In the genomic region with DNA sequence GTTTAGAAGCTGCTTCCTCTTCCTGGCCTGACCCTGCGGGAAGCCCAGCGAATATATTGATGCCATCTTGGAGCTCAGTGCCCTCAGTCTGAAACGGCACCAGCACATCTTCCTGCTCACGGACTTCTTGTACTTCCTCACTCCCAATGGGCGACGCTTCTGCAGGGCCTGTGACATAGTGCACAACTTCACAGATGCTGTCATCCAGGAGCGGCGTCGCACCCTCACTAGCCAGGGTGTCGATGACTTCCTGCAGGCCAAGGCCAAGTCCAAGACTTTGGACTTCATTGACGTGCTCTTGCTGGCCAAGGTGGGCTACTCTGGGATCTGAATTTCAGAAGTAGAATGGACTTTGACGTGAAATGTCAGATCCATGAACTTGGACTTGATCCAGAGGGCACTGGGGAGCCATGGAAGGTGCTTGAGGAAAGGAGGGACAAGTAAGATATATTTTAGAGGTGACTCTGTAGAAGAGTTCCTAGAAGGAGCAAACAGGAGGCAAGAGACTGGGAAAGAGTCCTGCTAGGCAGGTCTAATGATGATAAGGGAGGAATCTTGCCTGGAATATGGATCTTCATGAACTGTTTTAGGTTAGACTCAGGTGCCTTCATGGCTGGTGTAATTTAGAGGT, we compare ENCODE assay signal across 31 cellular contexts. TPM values are rescaled to one million over a fixed set of nuclear protein-coding genes. Genes with fewer than 3 reads are reported as not detected.
"Had no signal": no experiment of that assay in that cellular context is flagged by ENCODE, and none has a peak within 500 bp of the region (broad histone marks: within the 10 kb centered on the region; RNA-seq: fewer than 3 reads in every experiment).

No MANE protein-coding gene starts in this region.

- H3K27me3 ChIP-seq: brain microvascular endothelial cell, Peyer's patch had no signal

- H3K9me3 ChIP-seq: adrenal gland, Peyer's patch, SJSA1, SK-N-SH had no signal

- H3K4me3 ChIP-seq: adrenal gland, Peyer's patch, SJSA1 had no signal

- H3K27ac Mint-ChIP-seq: activated CD4-positive, alpha-beta T cell treated with anti-CD3 and anti-CD28 coated beads for 36 hours; activated CD4-positive, alpha-beta T cell treated with anti-CD3 and anti-CD28 coated beads, Interleukin-2, amount 10 ng/mL, durations not matched to agents 7 days and 5 days; activated CD8-positive, alpha-beta T cell treated with anti-CD3 and anti-CD28 coated beads, Interleukin-2, amount 10 ng/mL, durations not matched to agents 7 days and 5 days; activated naive CD4-positive, alpha-beta T cell treated with anti-CD3 and anti-CD28 coated beads, Interleukin-2, amount 50 U/mL, for 72 hours; T-helper 1 cell treated with Interleukin-12 subunit alpha and Interleukin-12 subunit beta and Interleukin-4 antibody, amounts not matched to agents 30 μg/mL and 1 μg/mL, for 36 hours; T-helper 2 cell treated with Interferon-gamma antibody and Interleukin-4, amounts not matched to agents 5 μg/mL and 100 μg/mL, for 36 hours had no signal

- H3K36me3 Mint-ChIP-seq: activated naive CD4-positive, alpha-beta T cell treated with anti-CD3 and anti-CD28 coated beads, Interleukin-2, amount 50 U/mL, for 72 hours had no signal

- ATAC-seq: activated CD4-positive, alpha-beta T cell treated with anti-CD3 and anti-CD28 coated beads for 36 hours; activated CD8-positive, alpha-beta T cell treated with anti-CD3 and anti-CD28 coated beads, Interleukin-2, amount 10 ng/mL, durations not matched to agents 7 days and 5 days; activated naive CD4-positive, alpha-beta T cell treated with anti-CD3 and anti-CD28 coated beads, Interleukin-2, amount 50 U/mL, for 72 hours; PC-3 had no signal

- H3K4me1 ChIP-seq: adrenal gland, Peyer's patch, SJSA1 had no signal

- H3K9me3 Mint-ChIP-seq: activated CD4-positive, alpha-beta T cell treated with anti-CD3 and anti-CD28 coated beads, Interleukin-2, amount 10 ng/mL, durations not matched to agents 7 days and 5 days; activated naive CD4-positive, alpha-beta T cell treated with anti-CD3 and anti-CD28 coated beads, Interleukin-2, amount 50 U/mL, for 72 hours; central memory CD8-positive, alpha-beta T cell; T-helper 1 cell treated with Interleukin-12 subunit alpha and Interleukin-12 subunit beta and Interleukin-4 antibody, amounts not matched to agents 30 μg/mL and 1 μg/mL, for 36 hours; T-helper 2 cell treated with Interferon-gamma antibody and Interleukin-4, amounts not matched to agents 5 μg/mL and 100 μg/mL, for 36 hours had no signal

- H3K4me1 Mint-ChIP-seq: activated CD4-positive, alpha-beta T cell treated with anti-CD3 and anti-CD28 coated beads for 36 hours; activated CD4-positive, alpha-beta T cell treated with anti-CD3 and anti-CD28 coated beads, Interleukin-2, amount 10 ng/mL, durations not matched to agents 7 days and 5 days; central memory CD8-positive, alpha-beta T cell had no signal

- H3K27ac ChIP-seq: adrenal gland, brain microvascular endothelial cell, Peyer's patch, SJSA1 had no signal

- H3K4me3 Mint-ChIP-seq: activated CD4-positive, alpha-beta T cell treated with anti-CD3 and anti-CD28 coated beads for 36 hours; activated CD4-positive, alpha-beta T cell treated with anti-CD3 and anti-CD28 coated beads, Interleukin-2, amount 10 ng/mL, durations not matched to agents 7 days and 5 days; activated CD8-positive, alpha-beta T cell treated with anti-CD3 and anti-CD28 coated beads, Interleukin-2, amount 10 ng/mL, durations not matched to agents 7 days and 5 days; central memory CD8-positive, alpha-beta T cell; T-helper 1 cell treated with Interleukin-12 subunit alpha and Interleukin-12 subunit beta and Interleukin-4 antibody, amounts not matched to agents 30 μg/mL and 1 μg/mL, for 36 hours; T-helper 2 cell treated with Interferon-gamma antibody and Interleukin-4, amounts not matched to agents 5 μg/mL and 100 μg/mL, for 36 hours had no signal

- DNase-seq: activated CD4-positive, alpha-beta T cell treated with anti-CD3 and anti-CD28 coated beads for 36 hours; activated CD4-positive, alpha-beta T cell treated with anti-CD3 and anti-CD28 coated beads, Interleukin-2, amount 10 ng/mL, durations not matched to agents 7 days and 5 days; activated CD4-positive, alpha-beta T cell treated with anti-CD3 and anti-CD28 coated beads, Interleukin-2, amount 50 U/mL, for 48 hours; activated CD8-positive, alpha-beta T cell treated with anti-CD3 and anti-CD28 coated beads, Interleukin-2, amount 10 ng/mL, durations not matched to agents 7 days and 5 days; activated gamma-delta T cell; activated naive CD4-positive, alpha-beta T cell treated with Interleukin-2 at 50 U/mL for 16 hours; activated T-cell treated with anti-CD3 and anti-CD28 coated beads, Interleukin-2, amount 50 U/mL, for 48 hours; adrenal gland; brain microvascular endothelial cell; NCI-H1092 treated with DMSO at 0.1 percent for 48 hours; NCI-H1417; NCI-H146; NCI-H187; NCI-H2029 treated with DMSO at 0.1 percent for 48 hours; NCI-H2107; NCI-H2171; NCI-H510A; NCI-H526; NCI-H748 treated with DMSO at 0.1 percent for 48 hours; NK-92 treated with Interleukin-12 subunit alpha and Interleukin-12 subunit beta, amount 100 ng/mL, for 24 hours; PC-3; RPMI8226; SHP77 treated with DMSO at 0.1 percent for 48 hours; SK-N-SH had no signal

- H3K36me3 ChIP-seq: adrenal gland, brain microvascular endothelial cell, Peyer's patch, SJSA1 had no signal

RNA-seq across cellular contexts. Expression of gene CYP4F8, which starts 38.4 kb away (rescaled TPM):
- total RNA-seq: activated CD4-positive, alpha-beta T cell treated with anti-CD3 and anti-CD28 coated beads for 36 hours; activated CD4-positive, alpha-beta T cell treated with anti-CD3 and anti-CD28 coated beads, Interleukin-2, amount 10 ng/mL, durations not matched to agents 7 days and 5 days; activated CD8-positive, alpha-beta T cell treated with anti-CD3 and anti-CD28 coated beads, Interleukin-2, amount 10 ng/mL, durations not matched to agents 7 days and 5 days; activated naive CD4-positive, alpha-beta T cell treated with anti-CD3 and anti-CD28 coated beads, Interleukin-2, amount 50 U/mL, for 72 hours; adrenal gland; M059J; PC-3; Peyer's patch; SJSA1 had no signal
- polyA plus RNA-seq: adrenal gland, SK-N-SH had no signal
